ENCODE assay signal across 17 cellular contexts in genomic region chr13:110287031-110287828, GRCh38. TPM values are rescaled to one million over a fixed set of nuclear protein-coding genes. Genes with fewer than 3 reads are reported as not detected.
DNase-seq lines count a peak whose midpoint lies in the region; ATAC-seq and TF ChIP-seq lines count a peak whose summit lies in the region.
"Had no signal": no experiment of that assay in that cellular context is flagged by ENCODE, and none has a peak within 500 bp of the region (broad histone marks: within the 10 kb centered on the region; RNA-seq: fewer than 3 reads in every experiment).

No MANE protein-coding gene starts in this region.

- H3K27ac ChIP-seq in BLaER1 treated with 17β-estradiol and CSF1 and Interleukin-3, amounts not matched to agents 10 nM and 100 nM, result no peak overlapping the region
- H3K27ac ChIP-seq in brain microvascular endothelial cell (peak overlapping the region; percentile 28), sigmoid colon (peak overlapping the region; percentile 68 to 100 (median 87))
- H3K27ac ChIP-seq: VCaP had no signal

- TF ChIP-seq POLR2A in sigmoid colon (IDR thresholded peaks at IDR 0.05), result no peak

- no peaks in the 10 kb centered on the region for H4K20me1 ChIP-seq in BLaER1 treated with 17β-estradiol and CSF1 and Interleukin-3, amounts not matched to agents 10 nM and 100 nM

- no peak for TF ChIP-seq EP300 in sigmoid colon (IDR thresholded peaks at IDR 0.05)

- H3K4me3 ChIP-seq in BLaER1 treated with 17β-estradiol and CSF1 and Interleukin-3, amounts not matched to agents 10 nM and 100 nM, result no peak overlapping the region
- H3K4me3 ChIP-seq in brain microvascular endothelial cell (ENCODE audit: low read depth, low read length), result no peak overlapping the region
- H3K4me3 ChIP-seq in sigmoid colon, result no peak overlapping the region

- no peaks in the 10 kb centered on the region for H3K27me3 ChIP-seq in BLaER1 treated with 17β-estradiol and CSF1 and Interleukin-3, amounts not matched to agents 10 nM and 100 nM
- H3K27me3 ChIP-seq in brain microvascular endothelial cell (replicated peaks) (no peaks in the 10 kb centered on the region), sigmoid colon (no peaks in the 10 kb centered on the region)

- TF ChIP-seq CTCF in brain microvascular endothelial cell (IDR thresholded peaks at IDR 0.05; ENCODE audit: low read depth, low read length, missing control alignments) (no peak), sigmoid colon (IDR thresholded peaks at IDR 0.05) (no peak)

- H3K9me3 ChIP-seq in BLaER1 treated with 17β-estradiol and CSF1 and Interleukin-3, amounts not matched to agents 10 nM and 100 nM (replicated peaks in 1 of 11), result peaks cover 0 to 6% (median 0%) of the 10 kb centered on the region in 11 experiments; a peak in 4 of 22 replicates
- no peaks in the 10 kb centered on the region for H3K9me3 ChIP-seq in sigmoid colon

- peak; percentile 78 for ATAC-seq in left ventricle myocardium superior
- no peak for ATAC-seq in GM18502 (IDR thresholded peaks at IDR 0.05; ENCODE audit: poor library complexity, unreplicated experiment)
- no peak for ATAC-seq in HG03520 (IDR thresholded peaks at IDR 0.05; ENCODE audit: unreplicated experiment)
- ATAC-seq in GM19452 (IDR thresholded peaks at IDR 0.05; ENCODE audit: unreplicated experiment), result no peak
- ATAC-seq: activated CD8-positive, alpha-beta T cell treated with anti-CD3 and anti-CD28 coated beads, Interleukin-2, amount 10 ng/mL, durations not matched to agents 7 days and 5 days; activated T-helper 17 cell treated with anti-CD3 and anti-CD28 coated beads, Interleukin-2, amount 50 U/mL, for 72 hours; CD8-positive, alpha-beta T cell; Panc1 had no signal

- no peaks in the 10 kb centered on the region for H3K36me3 ChIP-seq in BLaER1 treated with 17β-estradiol and CSF1 and Interleukin-3, amounts not matched to agents 10 nM and 100 nM
- H3K36me3 ChIP-seq in brain microvascular endothelial cell (replicated peaks), result peaks cover 89% of the 10 kb centered on the region
- peaks cover 0 to 8% (median 0%) of the 10 kb centered on the region in 4 donors for H3K36me3 ChIP-seq in sigmoid colon

- intact Hi-C loops in left ventricle myocardium superior (cut with micrococcal nuclease), result no loop called here
- intact Hi-C loops in sigmoid colon (cut with DNase I), result no loop called here

- H3K4me2 ChIP-seq in BLaER1 treated with 17β-estradiol and CSF1 and Interleukin-3, amounts not matched to agents 10 nM and 100 nM, result peak overlapping the region in 8 of 11 experiments; percentile 6 to 55 (median 28); a peak in 12 of 22 replicates

- no peak overlapping the region for H3K9ac ChIP-seq in BLaER1 treated with 17β-estradiol and CSF1 and Interleukin-3, amounts not matched to agents 10 nM and 100 nM

- DNase-seq in brain microvascular endothelial cell (peak; percentile 70), left ventricle myocardium superior (no peak), sigmoid colon (peak; percentile 52), SIG-M5 treated with dmso at 0.1 percent for 504 hours (lab: John Stamatoyannopoulos, UW; ENCODE audit: unreplicated experiment) (no peak)
- DNase-seq: activated CD8-positive, alpha-beta T cell treated with anti-CD3 and anti-CD28 coated beads, Interleukin-2, amount 10 ng/mL, durations not matched to agents 7 days and 5 days; CD8-positive, alpha-beta T cell; H7; islet precursor cell; NCI-H69; SW 1271 had no signal

- peaks cover 0 to 20% (median 13%) of the 10 kb centered on the region in 10 experiments; a peak in 14 of 20 replicates for H3K4me1 ChIP-seq in BLaER1 treated with 17β-estradiol and CSF1 and Interleukin-3, amounts not matched to agents 10 nM and 100 nM
- H3K4me1 ChIP-seq in sigmoid colon, result peaks cover 0 to 93% (median 79%) of the 10 kb centered on the region in 4 donors

- in situ Hi-C loops in brain microvascular endothelial cell (cut with HindIII; ENCODE audit: low pct_ligation_motif_present, low sequenced_read_pairs), result no loop called here

- 71 to 87% methylated on average over 18 of the region's 18 CpGs for WGBS in sigmoid colon, 2 donors

RNA-seq across cellular contexts. Expression of gene COL4A1, which starts 19.7 kb away (rescaled TPM):
- total RNA-seq in left ventricle myocardium superior, result 119 TPM
- 100 to 1,000 TPM; 235 to 598 (median 350) TPM for total RNA-seq in sigmoid colon
- polyA plus RNA-seq in sigmoid colon, result 10 to 100 TPM in 2 of 3 donors, 1 to 10 TPM in 1; 9.2 to 60.5 (median 10.8) TPM
- total RNA-seq: activated CD8-positive, alpha-beta T cell treated with anti-CD3 and anti-CD28 coated beads, Interleukin-2, amount 10 ng/mL, durations not matched to agents 7 days and 5 days; activated T-helper 17 cell treated with anti-CD3 and anti-CD28 coated beads, Interleukin-2, amount 50 U/mL, for 72 hours; CD8-positive, alpha-beta T cell had no signal

RNA-seq across cellular contexts. Expression of gene COL4A2, which starts 19.9 kb away (rescaled TPM):
- total RNA-seq in left ventricle myocardium superior (126 TPM), sigmoid colon (1,000 to 10,000 TPM in 1 of 4 donors, 100 to 1,000 TPM in 3; 306 to 1,039 (median 489) TPM)
- 10 to 100 TPM; 24.0 to 83.5 (median 25.2) TPM for polyA plus RNA-seq in sigmoid colon
- total RNA-seq: activated CD8-positive, alpha-beta T cell treated with anti-CD3 and anti-CD28 coated beads, Interleukin-2, amount 10 ng/mL, durations not matched to agents 7 days and 5 days; CD8-positive, alpha-beta T cell had no signal

Comparison
In these comparisons a context has a peak if more than half of its experiments do, and no peak if none do; other contexts are left out.
1. H3K27ac ChIP-seq: peak in brain microvascular endothelial cell (single experiment) and sigmoid colon (4 of 4); none in BLaER1 treated with 17β-estradiol and CSF1 and Interleukin-3, amounts not matched to agents 10 nM and 100 nM (0 of 11).
2. DNase-seq: peak in brain microvascular endothelial cell (single experiment) and sigmoid colon (single experiment); none in left ventricle myocardium superior (single experiment) and SIG-M5 treated with dmso at 0.1 percent for 504 hours (single experiment).